ENCODE assay signal across 1 cellular context in genomic region chr22:43824724-43825485, GRCh38.
A peak's percentile ranks its signal among the peaks of the same experiment; 100 is the strongest.
TF ChIP-seq lines count a peak whose summit lies in the region.

No MANE protein-coding gene starts in this region.

TF ChIP-seq in H1, 55 proteins besides CTCF, POLR2A, EP300 and RAD21:
- no peak for TF ChIP-seq PHF8 (conservative IDR thresholded peaks at IDR 0.05; ENCODE audit: low read depth, low read length)
- TF ChIP-seq MAX (IDR thresholded peaks at IDR 0.05): peak; percentile 34; the same call in 1 of the 2 replicates
- TF ChIP-seq SP4 (IDR thresholded peaks at IDR 0.05; ENCODE audit: low read length): no peak
- TF ChIP-seq E2F6 (IDR thresholded peaks at IDR 0.05): peak; percentile 33; the same call in 1 of the 2 replicates
